ENCODE assay signal across 14 cellular contexts in the genomic region with DNA sequence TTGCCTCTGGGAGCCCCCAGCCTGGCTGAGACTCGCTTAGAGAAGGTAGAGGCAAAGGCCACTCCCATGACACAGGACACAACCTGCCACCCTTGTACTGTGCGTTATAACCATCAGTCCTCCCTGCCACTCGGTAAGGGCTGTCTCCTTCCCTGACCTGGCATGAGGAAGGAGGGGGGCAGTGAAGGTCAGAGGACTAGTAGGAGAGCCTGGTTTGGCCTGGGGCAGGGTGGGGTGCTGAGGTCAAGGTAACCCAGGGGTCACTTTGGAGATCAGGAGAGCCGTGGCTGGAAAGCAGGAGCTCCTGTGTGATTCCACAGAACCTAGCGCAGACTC. TPM values are rescaled to one million over a fixed set of nuclear protein-coding genes. Genes with fewer than 3 reads are reported as not detected.
DNase-seq lines count a peak whose midpoint lies in the region; ATAC-seq and TF ChIP-seq lines count a peak whose summit lies in the region.
"Had no signal": no experiment of that assay in that cellular context is flagged by ENCODE, and none has a peak within 500 bp of the region (broad histone marks: within the 10 kb centered on the region; RNA-seq: fewer than 3 reads in every experiment).

No MANE protein-coding gene starts in this region.

- H3K9me3 ChIP-seq in heart left ventricle: peaks cover 0 to 5% (median 0%) of the 10 kb centered on the region in 12 donors
- no peaks in the 10 kb centered on the region for H3K9me3 ChIP-seq in esophagus squamous epithelium
- H3K9me3 ChIP-seq in vagina: no peaks in the 10 kb centered on the region

- no peak for TF ChIP-seq CTCF in heart left ventricle (IDR thresholded peaks at IDR 0.05)
- no peak for TF ChIP-seq CTCF in esophagus squamous epithelium (IDR thresholded peaks at IDR 0.05)
- TF ChIP-seq CTCF in osteocyte (IDR thresholded peaks at IDR 0.05): no peak
- TF ChIP-seq CTCF in vagina (IDR thresholded peaks at IDR 0.05): no peak

- H3K36me3 ChIP-seq in heart left ventricle (peaks cover 0 to 6% (median 0%) of the 10 kb centered on the region in 9 donors), esophagus squamous epithelium (peaks cover 0 to 15% (median 0%) of the 10 kb centered on the region in 3 donors), vagina (no peaks in the 10 kb centered on the region)

- peaks cover 0 to 33% (median 24%) of the 10 kb centered on the region in 12 donors for H3K4me1 ChIP-seq in heart left ventricle
- peaks cover 10 to 46% (median 20%) of the 10 kb centered on the region in 3 donors for H3K4me1 ChIP-seq in esophagus squamous epithelium
- peaks cover 34% of the 10 kb centered on the region for H3K4me1 ChIP-seq in vagina

- no peaks in the 10 kb centered on the region for H3K27me3 Mint-ChIP-seq in osteocyte (ENCODE audit: unreplicated experiment)
- H3K27me3 Mint-ChIP-seq in T-helper 2 cell treated with Interferon-gamma antibody and Interleukin-4, amounts not matched to agents 5 μg/mL and 100 μg/mL, for 36 hours (ENCODE audit: low read depth): peaks cover 55% of the 10 kb centered on the region
- H3K27me3 Mint-ChIP-seq in activated T-cell treated with anti-CD3 and anti-CD28 coated beads, Interleukin-2, amount 50 U/mL, for 4 hours (ENCODE audit: low read depth): peaks cover 72% of the 10 kb centered on the region

- H3K4me1 Mint-ChIP-seq in osteocyte (ENCODE audit: unreplicated experiment): peaks cover 28% of the 10 kb centered on the region
- peaks cover 10% of the 10 kb centered on the region for H3K4me1 Mint-ChIP-seq in T-helper 2 cell treated with Interferon-gamma antibody and Interleukin-4, amounts not matched to agents 5 μg/mL and 100 μg/mL, for 36 hours (ENCODE audit: low read depth)
- H3K4me1 Mint-ChIP-seq in activated T-cell treated with anti-CD3 and anti-CD28 coated beads, Interleukin-2, amount 50 U/mL, for 4 hours (ENCODE audit: low read depth): peaks cover 18% of the 10 kb centered on the region

- 71 to 85% (median 79%) methylated on average over 3 to 5 of the region's 5 CpGs for WGBS in heart left ventricle, 4 donors
- 48 to 64% methylated on average over 3 to 5 of the region's 5 CpGs for WGBS in esophagus squamous epithelium, 2 donors

- H3K4me3 Mint-ChIP-seq in osteocyte (ENCODE audit: unreplicated experiment): peak overlapping the region; percentile 98
- no peak overlapping the region for H3K4me3 Mint-ChIP-seq in T-helper 2 cell treated with Interferon-gamma antibody and Interleukin-4, amounts not matched to agents 5 μg/mL and 100 μg/mL, for 36 hours
- H3K4me3 Mint-ChIP-seq in activated T-cell treated with anti-CD3 and anti-CD28 coated beads, Interleukin-2, amount 50 U/mL, for 4 hours: no peak overlapping the region
- H3K4me3 Mint-ChIP-seq: memory B cell had no signal

- H3K4me3 ChIP-seq in heart left ventricle (peak overlapping the region in 1 of 12 donors; percentile 84), esophagus squamous epithelium (peak overlapping the region in 1 of 4 donors; percentile 97), vagina (no peak overlapping the region)
- H3K4me3 ChIP-seq: A549 had no signal

- DNase-seq in heart left ventricle: no peak
- no peak for DNase-seq in cardiac septum (ENCODE audit: low spot score)
- no peak for DNase-seq in esophagus squamous epithelium (lab: John Stamatoyannopoulos, UW)
- DNase-seq in osteocyte (ENCODE audit: extremely low spot score, unreplicated experiment): no peak
- DNase-seq in vagina (ENCODE audit: extremely low spot score in 2 of 2): no peak
- no peak for DNase-seq in T-helper 2 cell treated with Interferon-gamma antibody and Interleukin-4, amounts not matched to agents 5 μg/mL and 100 μg/mL, for 36 hours (ENCODE audit: low spot score)
- DNase-seq in activated T-cell treated with anti-CD3 and anti-CD28 coated beads, Interleukin-2, amount 50 U/mL, for 4 hours: no peak
- DNase-seq: activated CD4-positive, alpha-beta T cell treated with anti-CD3 and anti-CD28 coated beads for 48 hours; DND-41; NCI-H774 had no signal

- peaks cover 16% of the 10 kb centered on the region for H3K36me3 Mint-ChIP-seq in osteocyte (ENCODE audit: unreplicated experiment)
- H3K36me3 Mint-ChIP-seq in T-helper 2 cell treated with Interferon-gamma antibody and Interleukin-4, amounts not matched to agents 5 μg/mL and 100 μg/mL, for 36 hours (ENCODE audit: low read depth): peaks cover 1% of the 10 kb centered on the region
- H3K36me3 Mint-ChIP-seq in activated T-cell treated with anti-CD3 and anti-CD28 coated beads, Interleukin-2, amount 50 U/mL, for 4 hours (ENCODE audit: insufficient read depth): peaks cover 2% of the 10 kb centered on the region

- intact Hi-C loops in heart left ventricle (cut with DNase I) (no loop called here), cardiac septum (cut with DNase I) (no loop called here), esophagus squamous epithelium (cut with DNase I) (no loop called here), vagina (cut with DNase I) (no loop called here)

- no peaks in the 10 kb centered on the region for H3K9me3 Mint-ChIP-seq in osteocyte (ENCODE audit: unreplicated experiment)
- H3K9me3 Mint-ChIP-seq in T-helper 2 cell treated with Interferon-gamma antibody and Interleukin-4, amounts not matched to agents 5 μg/mL and 100 μg/mL, for 36 hours: peaks cover 5% of the 10 kb centered on the region
- peaks cover 3% of the 10 kb centered on the region for H3K9me3 Mint-ChIP-seq in activated T-cell treated with anti-CD3 and anti-CD28 coated beads, Interleukin-2, amount 50 U/mL, for 4 hours

- no peak for ATAC-seq in heart left ventricle
- ATAC-seq in HG03280 (IDR thresholded peaks at IDR 0.05; ENCODE audit: unreplicated experiment): no peak
- no peak for ATAC-seq in activated T-cell treated with anti-CD3 and anti-CD28 coated beads, Interleukin-2, amount 50 U/mL, for 4 hours
- ATAC-seq: A549 had no signal

- no peak for TF ChIP-seq POLR2A in heart left ventricle (IDR thresholded peaks at IDR 0.05)
- TF ChIP-seq POLR2A in esophagus squamous epithelium (IDR thresholded peaks at IDR 0.05): no peak
- TF ChIP-seq POLR2A in vagina (IDR thresholded peaks at IDR 0.05): no peak

- peak overlapping the region in 7 of 12 donors; percentile 96 to 100 (median 100) for H3K27ac ChIP-seq in heart left ventricle
- H3K27ac ChIP-seq in esophagus squamous epithelium: peak overlapping the region; percentile 97 to 100 (median 100)
- peak overlapping the region; percentile 100 for H3K27ac ChIP-seq in vagina

- H3K27me3 ChIP-seq in heart left ventricle (no peaks in the 10 kb centered on the region), esophagus squamous epithelium (peaks cover 0 to 6% (median 0%) of the 10 kb centered on the region in 4 donors), vagina (no peaks in the 10 kb centered on the region)

- peak overlapping the region; percentile 99 for H3K27ac Mint-ChIP-seq in osteocyte (ENCODE audit: unreplicated experiment)
- no peak overlapping the region for H3K27ac Mint-ChIP-seq in T-helper 2 cell treated with Interferon-gamma antibody and Interleukin-4, amounts not matched to agents 5 μg/mL and 100 μg/mL, for 36 hours
- H3K27ac Mint-ChIP-seq: activated T-helper 2 cell treated with anti-CD3 and anti-CD28 coated beads, Interferon-gamma antibody, Interleukin-2, Interleukin-4, amounts not matched to agents 10 μg/mL and 5 μg/mL and 100 μg/mL, durations not matched to agents 14 hours and 24 hours and 36 hours; memory B cell had no signal

RNA-seq across cellular contexts. Expression of gene TNRC18, which starts 6.9 kb away (rescaled TPM):
- total RNA-seq in heart left ventricle: 10 to 100 TPM; 23.4 to 66.6 (median 35.4) TPM
- 10 to 100 TPM; 26.7 to 27.6 TPM for polyA plus RNA-seq in heart left ventricle
- total RNA-seq in cardiac septum: 40.5 TPM
- 10 to 100 TPM; 17.9 to 75.5 (median 48.4) TPM for total RNA-seq in esophagus squamous epithelium
- total RNA-seq in osteocyte: 198 and 208 TPM in 2 replicates
- 79.8 TPM for total RNA-seq in vagina
- 10 to 100 TPM; 45.4 to 55.2 (median 48.4) TPM for total RNA-seq in activated T-cell treated with anti-CD3 and anti-CD28 coated beads, Interleukin-2, amount 50 U/mL, for 4 hours
